In genomic region chrX:119891961-119892692, GRCh38 we compare ENCODE assay signal across 1 cellular context.
A peak's percentile ranks its signal among the peaks of the same experiment; 100 is the strongest.
TF ChIP-seq lines count a peak whose summit lies in the region.

No MANE protein-coding gene starts in this region.

TF ChIP-seq in K562, 482 proteins besides CTCF, POLR2A, EP300 and RAD21:
- TF ChIP-seq CBFA2T3 (IDR thresholded peaks at IDR 0.05) = peak; percentile 45
- peak; percentile 34; the same call in 1 of the 2 replicates for TF ChIP-seq SOX6 (IDR thresholded peaks at IDR 0.05)
- peak; percentile 18; the same call in 1 of the 2 replicates for TF ChIP-seq TCF3 (CRISPR knock-in tag; IDR thresholded peaks at IDR 0.05)
